ENCODE assay signal across 12 cellular contexts in the genomic region with DNA sequence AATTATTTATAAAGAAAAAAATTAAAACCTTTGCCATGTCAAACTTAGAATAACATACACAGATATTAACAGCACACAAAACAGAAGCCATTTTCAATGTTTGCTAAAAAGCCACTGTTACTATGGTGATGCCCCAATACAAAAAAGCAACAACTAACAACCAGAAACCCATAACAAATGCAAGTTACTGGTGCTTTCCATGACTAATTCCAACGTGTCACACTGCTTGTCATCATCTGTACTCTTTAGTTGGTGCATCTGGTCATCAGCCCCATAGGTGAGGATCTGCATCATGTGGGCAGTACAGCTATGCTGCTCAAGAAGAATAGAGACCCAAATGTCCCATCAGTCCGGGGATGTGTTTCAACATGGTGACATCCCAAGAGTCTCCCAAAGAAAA. TPM values are rescaled to one million over a fixed set of nuclear protein-coding genes. Genes with fewer than 3 reads are reported as not detected.
DNase-seq lines count a peak whose midpoint lies in the region; ATAC-seq, FAIRE-seq and TF ChIP-seq lines count a peak whose summit lies in the region.
"Had no signal": no experiment of that assay in that cellular context is flagged by ENCODE, and none has a peak within 500 bp of the region (broad histone marks: within the 10 kb centered on the region; RNA-seq: fewer than 3 reads in every experiment).

No MANE protein-coding gene starts in this region.

- no peak for FAIRE-seq in GM12878 (lab: Jason Lieb, UNC)

- TF ChIP-seq EP300 in GM12878 (IDR thresholded peaks at IDR 0.05; ENCODE audit: borderline replicate concordance in 1 of 2, control insufficient read depth in 1 of 2, low read depth in 2 of 2, low read length in 2 of 2) (0 out of 4 replicates have a peak, but pooled peaks of 1 of the 2 experiments have one; percentile 20), tibial nerve (IDR thresholded peaks at IDR 0.05) (no peak)

- SMC1A ChIA-PET in GM12878 (lab: Charles Lee; ENCODE audit: uncharacterized antibody, unreplicated experiment): interaction anchor here (1.1 to 2.2 kb wide), 3 partner anchors 12 to 63 kb away, joined by 3 to 7 read pairs (median 6); no protein-coding TSS in a partner anchor

- ATAC-seq in activated CD4-positive, CD25-positive, alpha-beta regulatory T cell treated with anti-CD3 and anti-CD28 coated beads, Interleukin-2, amount 50 U/mL, for 24 hours: peak; percentile 73 to 79
- ATAC-seq in GM12878: peak; percentile 60

- intact Hi-C loops in GM12878 (cut with micrococcal nuclease; ENCODE audit: unreplicated experiment): no loop called here

- no peaks in the 10 kb centered on the region for H4K20me1 ChIP-seq in GM12878 (ENCODE audit: control insufficient read depth, insufficient read depth)

- H3K27ac ChIP-seq in GM12878 (ENCODE audit: control insufficient read depth, insufficient read depth) (no peak overlapping the region), neutrophil (peak overlapping the region; percentile 74), tibial nerve (no peak overlapping the region)
- H3K27ac ChIP-seq: right atrium auricular region, suprapubic skin had no signal

- no peak overlapping the region for H3K9ac ChIP-seq in GM12878 (ENCODE audit: control insufficient read depth, insufficient read depth, low read length)

- H3K4me2 ChIP-seq in GM12878 (ENCODE audit: control insufficient read depth, insufficient read depth): no peak overlapping the region

- TF ChIP-seq POLR2A in GM12878 (IDR thresholded peaks at IDR 0.05; ENCODE audit: low read depth, low read length) (no peak), tibial nerve (IDR thresholded peaks at IDR 0.05) (no peak)

- no peak overlapping the region for H2AFZ ChIP-seq in GM12878 (ENCODE audit: control insufficient read depth, low read depth, low read length)

- no TSS peak for BruUV-seq in GM12878 (replicated peaks; lab: Mats Ljungman, UMichigan)

- no peaks in the 10 kb centered on the region for H3K9me3 ChIP-seq in GM12878 (replicated peaks; ENCODE audit: control insufficient read depth, insufficient read depth, low read length)
- H3K9me3 ChIP-seq in neutrophil: no peaks in the 10 kb centered on the region
- no peaks in the 10 kb centered on the region for H3K9me3 ChIP-seq in tibial nerve
- H3K9me3 ChIP-seq in BE2C: no peaks in the 10 kb centered on the region
- H3K9me3 ChIP-seq: right atrium auricular region, suprapubic skin had no signal

- 0% methylated on average over 2 of the region's 2 CpGs for WGBS in GM12878 (ENCODE audit: insufficient coverage, insufficient replicate concordance, low lambda C conversion rate, missing lambda C conversion rate)
- WGBS in tibial nerve, 2 donors: 43 to 45% methylated on average over 2 of the region's 2 CpGs

- RAD21 ChIA-PET in GM12878 (lab: Charles Lee; ENCODE audit: unreplicated experiment): interaction anchor here (1.8 kb wide), 1 partner anchor 9 kb away, joined by 4 read pairs; no protein-coding TSS in a partner anchor

- TF ChIP-seq CTCF in GM12878 (IDR thresholded peaks at IDR 0.05 in 2 of 3, conservative IDR thresholded peaks at IDR 0.05 in 1 of 3; ENCODE audit: control insufficient read depth in 2 of 3, extremely low read depth in 1 of 3, insufficient read depth in 1 of 3, low read depth in 3 of 3, low read length in 3 of 3): no peak
- no peak for TF ChIP-seq CTCF in neutrophil (IDR thresholded peaks at IDR 0.05)
- TF ChIP-seq CTCF in tibial nerve (IDR thresholded peaks at IDR 0.05): no peak
- TF ChIP-seq CTCF in BE2C (IDR thresholded peaks at IDR 0.05; ENCODE audit: low read depth, low read length): no peak

- CTCF ChIA-PET in GM12878 (lab: Yijun Ruan, JAX): interaction anchor here (1.4 kb wide), 1 partner anchor 9 kb away, joined by 5 read pairs; no protein-coding TSS in a partner anchor

- H3K4me1 ChIP-seq in GM12878 (ENCODE audit: control insufficient read depth, insufficient read depth, low read length) (no peaks in the 10 kb centered on the region), neutrophil (ENCODE audit: control insufficient read depth in 1 of 2, insufficient read depth in 1 of 2, low read depth in 1 of 2, low read length in 1 of 2) (peaks cover 56 to 62% of the 10 kb centered on the region in 2 experiments), tibial nerve (no peaks in the 10 kb centered on the region), BE2C (no peaks in the 10 kb centered on the region)
- H3K4me1 ChIP-seq: right atrium auricular region, suprapubic skin had no signal

- H3K79me2 ChIP-seq in GM12878 (ENCODE audit: control insufficient read depth, insufficient read depth, low read length): no peaks in the 10 kb centered on the region

- H3K36me3 ChIP-seq in GM12878 (ENCODE audit: control insufficient read depth in 2 of 2, insufficient read depth in 2 of 2, low read length in 1 of 2) (no peaks in the 10 kb centered on the region), neutrophil (no peaks in the 10 kb centered on the region), tibial nerve (no peaks in the 10 kb centered on the region), BE2C (no peaks in the 10 kb centered on the region)
- H3K36me3 ChIP-seq: right atrium auricular region, suprapubic skin had no signal

- H3K27me3 ChIP-seq in GM12878 (replicated peaks in 1 of 2; ENCODE audit: control insufficient read depth in 2 of 2, insufficient read depth in 2 of 2, low read length in 1 of 2) (no peaks in the 10 kb centered on the region; a peak in 2 of 4 replicates), neutrophil (no peaks in the 10 kb centered on the region), tibial nerve (no peaks in the 10 kb centered on the region), BE2C (peaks cover 14% of the 10 kb centered on the region)
- H3K27me3 ChIP-seq: right atrium auricular region, suprapubic skin had no signal

- no peak for TF ChIP-seq RAD21 in GM12878 (IDR thresholded peaks at IDR 0.05; ENCODE audit: insufficient read depth, low read depth, low read length)

- DNase-seq in activated CD4-positive, CD25-positive, alpha-beta regulatory T cell (lab: John Stamatoyannopoulos, UW): no peak
- DNase-seq in M059J (ENCODE audit: low read depth): peak; percentile 92
- no peak for DNase-seq in GM12878 (ENCODE audit: low read depth, low spot score)
- DNase-seq in tibial nerve (ENCODE audit: low spot score in 2 of 2): no peak
- DNase-seq in BE2C: no peak
- DNase-seq in NCI-H1436 (lab: John Stamatoyannopoulos, UW): no peak
- DNase-seq: cortex of kidney, NCI-H82 had no signal

- in situ Hi-C loops in GM12878 (cut with MboI): no loop called here

- H3K4me3 ChIP-seq in GM12878 (no peak overlapping the region), neutrophil (ENCODE audit: low read depth in 1 of 2, low read length in 1 of 2) (no peak overlapping the region), tibial nerve (no peak overlapping the region), BE2C (ENCODE audit: low read depth, low read length) (no peak overlapping the region)
- H3K4me3 ChIP-seq: right atrium auricular region, suprapubic skin had no signal

- POLR2A ChIA-PET in GM12878 (lab: Charles Lee): interaction anchor here (1.3 kb wide), 1 partner anchor 12 kb away, joined by 6 read pairs; no protein-coding TSS in a partner anchor

TF ChIP-seq in GM12878, 131 proteins besides CTCF, POLR2A, EP300 and RAD21 (continues in another document):
- TF ChIP-seq POU2F2 (IDR thresholded peaks at IDR 0.05; ENCODE audit: borderline replicate concordance, low read depth, low read length): no peak
- TF ChIP-seq, protein P1, sequence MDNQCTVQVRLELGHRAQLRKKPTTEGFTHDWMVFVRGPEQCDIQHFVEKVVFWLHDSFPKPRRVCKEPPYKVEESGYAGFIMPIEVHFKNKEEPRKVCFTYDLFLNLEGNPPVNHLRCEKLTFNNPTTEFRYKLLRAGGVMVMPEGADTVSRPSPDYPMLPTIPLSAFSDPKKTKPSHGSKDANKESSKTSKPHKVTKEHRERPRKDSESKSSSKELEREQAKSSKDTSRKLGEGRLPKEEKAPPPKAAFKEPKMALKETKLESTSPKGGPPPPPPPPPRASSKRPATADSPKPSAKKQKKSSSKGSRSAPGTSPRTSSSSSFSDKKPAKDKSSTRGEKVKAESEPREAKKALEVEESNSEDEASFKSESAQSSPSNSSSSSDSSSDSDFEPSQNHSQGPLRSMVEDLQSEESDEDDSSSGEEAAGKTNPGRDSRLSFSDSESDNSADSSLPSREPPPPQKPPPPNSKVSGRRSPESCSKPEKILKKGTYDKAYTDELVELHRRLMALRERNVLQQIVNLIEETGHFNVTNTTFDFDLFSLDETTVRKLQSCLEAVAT (IDR thresholded peaks at IDR 0.05): no peak
- TF ChIP-seq, protein P2, sequence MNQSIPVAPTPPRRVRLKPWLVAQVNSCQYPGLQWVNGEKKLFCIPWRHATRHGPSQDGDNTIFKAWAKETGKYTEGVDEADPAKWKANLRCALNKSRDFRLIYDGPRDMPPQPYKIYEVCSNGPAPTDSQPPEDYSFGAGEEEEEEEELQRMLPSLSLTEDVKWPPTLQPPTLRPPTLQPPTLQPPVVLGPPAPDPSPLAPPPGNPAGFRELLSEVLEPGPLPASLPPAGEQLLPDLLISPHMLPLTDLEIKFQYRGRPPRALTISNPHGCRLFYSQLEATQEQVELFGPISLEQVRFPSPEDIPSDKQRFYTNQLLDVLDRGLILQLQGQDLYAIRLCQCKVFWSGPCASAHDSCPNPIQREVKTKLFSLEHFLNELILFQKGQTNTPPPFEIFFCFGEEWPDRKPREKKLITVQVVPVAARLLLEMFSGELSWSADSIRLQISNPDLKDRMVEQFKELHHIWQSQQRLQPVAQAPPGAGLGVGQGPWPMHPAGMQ (IDR thresholded peaks at IDR 0.05; ENCODE audit: borderline replicate concordance): no peak
- no peak for TF ChIP-seq STAT3 (IDR thresholded peaks at IDR 0.05; ENCODE audit: low read depth, low read length)
- no peak for TF ChIP-seq RAD51 (IDR thresholded peaks at IDR 0.05)

RNA-seq across cellular contexts. Expression of a gene that starts 52.8 kb away (rescaled TPM):
- total RNA-seq in M059J (2014; rRNA removed; shearing (Covaris generic)): 0.89 and 2.1 TPM in 2 replicates
- 0.49 and 1.2 TPM in 2 replicates for total RNA-seq in GM12878 (2013; cell fraction: nucleolus; rRNA removed)
- total RNA-seq in GM12878 (2014; rRNA removed): 0.23 and 0.49 TPM in 2 replicates
- 0.27 and 0.55 TPM in 2 replicates for total RNA-seq in GM12878 (2014; rRNA removed; fragmentation: Illumina TruSeq; extraction: Trizol)
- total RNA-seq in GM12878 (2021): 0.23 and 0.56 TPM in 2 replicates
- 0.05 TPM for polyA plus RNA-seq in GM12878 (2011; ENCODE audit: low read depth)
- polyA plus RNA-seq in GM12878 (2011; rRNA removed): 0.15 and 0.29 TPM in 2 replicates
- polyA plus RNA-seq in GM12878 (2011; cell fraction: cytosol; rRNA removed): 0.08 and 0.09 TPM in 2 replicates
- polyA plus RNA-seq in GM12878 (2011; cell fraction: nucleus; rRNA removed): 0.25 and 0.33 TPM in 2 replicates
- polyA plus RNA-seq in GM12878 (2012): 0.11 and 0.12 TPM in 2 replicates
- polyA plus RNA-seq in GM12878 (2014; fragmentation: Illumina TruSeq; extraction: Trizol): 0.10 and 0.82 TPM in 2 replicates
- polyA plus RNA-seq in GM12878 (2014; fragmentation: Nextera tagmentation; extraction: Ambion mirVana): under 1 TPM; 0.02 TPM
- 0.08 TPM in 2 replicates for polyA plus RNA-seq in GM12878 (2014; rRNA removed)
- polyA plus RNA-seq in GM12878 (2016; fragmentation: Nextera tagmentation; extraction: Ambion mirVana): under 1 TPM; 0.48 to 0.94 TPM
- polyA minus RNA-seq in GM12878 (2011; rRNA and poly(A)+ RNA removed): 0.72 and 2.7 TPM in 2 replicates
- polyA minus RNA-seq in GM12878 (2011; cell fraction: cytosol; rRNA and poly(A)+ RNA removed): not detected in 2 replicates
- 1.4 and 1.5 TPM in 2 replicates for polyA minus RNA-seq in GM12878 (2011; cell fraction: nucleus; rRNA and poly(A)+ RNA removed)
- 10 to 100 TPM; 11.8 to 18.2 (median 13.4) TPM for total RNA-seq in tibial nerve
- not detected for polyA plus RNA-seq in BE2C (2012; ENCODE audit: insufficient read depth, insufficient read length, low read depth)
